Comparison of ENCODE assay signal across 10 cellular contexts in the genomic region with DNA sequence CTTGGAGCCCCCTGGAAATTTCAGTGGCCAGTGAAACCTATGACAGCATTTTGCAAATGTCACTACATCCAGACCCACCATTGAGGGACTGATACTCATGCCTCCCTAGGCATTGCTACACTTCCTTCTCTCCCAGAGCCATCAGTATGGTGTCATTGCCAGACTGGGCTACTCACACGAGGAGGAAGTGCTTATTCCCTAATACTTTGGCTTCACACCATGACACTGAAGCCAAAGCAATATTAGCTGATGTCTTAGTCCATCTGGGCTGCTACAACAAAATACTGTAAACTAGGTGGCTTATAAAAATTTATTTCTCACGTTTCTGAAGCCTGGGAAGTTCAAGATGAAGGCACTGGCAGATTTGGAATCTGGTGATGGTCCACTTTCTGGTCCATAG. TPM values are rescaled to one million over a fixed set of nuclear protein-coding genes. Genes with fewer than 3 reads are reported as not detected.
"Had no signal": no experiment of that assay in that cellular context is flagged by ENCODE, and none has a peak within 500 bp of the region (broad histone marks: within the 10 kb centered on the region; RNA-seq: fewer than 3 reads in every experiment).

No MANE protein-coding gene starts in this region.

- H3K9ac ChIP-seq: GM23248 had no signal

- H3K9me3 Mint-ChIP-seq: H9 had no signal

- DNase-seq: GM23248, GOT3, H9, HCEC 1CT, IMR-90, KG1 had no signal

- H3K27ac Mint-ChIP-seq: H9 had no signal

- FAIRE-seq: H54, HTR-8/SVneo, K562 had no signal

- H3K4me3 ChIP-seq: GM23248, K562 had no signal

- H3K4me3 Mint-ChIP-seq: H9 had no signal

- H3K27ac ChIP-seq: GM23248 had no signal

- H2AFZ ChIP-seq: GM23248 had no signal

RNA-seq across cellular contexts. Expression of gene TRPM3, which starts 22.6 kb away (rescaled TPM):
- total RNA-seq: GM23248, HT-29, IMR-90 had no signal
- polyA plus RNA-seq: GM23248, IMR-90, K562 had no signal
